In the genomic region with DNA sequence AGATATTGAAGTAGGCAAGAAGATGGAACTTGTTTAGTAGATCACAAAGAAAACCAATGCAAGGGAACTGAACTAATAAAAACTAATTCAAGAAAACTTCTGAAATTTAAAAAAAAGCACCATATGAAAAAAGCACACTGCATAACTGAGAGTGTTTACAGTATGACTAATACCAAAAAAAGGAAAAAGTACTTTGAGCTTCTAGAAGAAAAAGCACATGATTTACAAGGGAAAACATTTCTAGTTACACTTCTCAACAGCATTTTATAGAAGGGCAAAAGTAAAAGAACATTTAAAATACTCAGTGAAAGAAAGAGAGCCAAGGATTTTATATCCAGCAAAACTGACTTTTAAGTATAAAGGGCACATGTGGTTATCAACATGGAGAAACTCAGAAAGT, we compare ENCODE assay signal across 18 cellular contexts.
DNase-seq lines count a peak whose midpoint lies in the region; ATAC-seq, FAIRE-seq and TF ChIP-seq lines count a peak whose summit lies in the region.
"Had no signal": no experiment of that assay in that cellular context is flagged by ENCODE, and none has a peak within 500 bp of the region (broad histone marks: within the 10 kb centered on the region; RNA-seq: fewer than 3 reads in every experiment).

No MANE protein-coding gene starts in this region.

- no peak overlapping the region for H3K4me2 ChIP-seq in K562 (ENCODE audit: insufficient read depth, low read length)

- H3K36me3 ChIP-seq in K562 (ENCODE audit: control insufficient read depth, insufficient read depth, low read length) = no peaks in the 10 kb centered on the region
- H3K36me3 ChIP-seq in heart right ventricle = no peaks in the 10 kb centered on the region
- H3K36me3 ChIP-seq: left ventricle myocardium inferior had no signal

- POLR2A ChIA-PET in AG04449 (lab: Yijun Ruan, JAX) (interaction anchor here (0.8 kb wide), 1 partner anchor 46 kb away, joined by 5 read pairs; no protein-coding TSS in a partner anchor), K562 (lab: Yijun Ruan, JAX) (no interaction called here)

- intact Hi-C loops in K562 (cut with micrococcal nuclease) (no loop called here), heart right ventricle (cut with DNase I) (no loop called here)

- H3K9me1 ChIP-seq in K562 (ENCODE audit: control insufficient read depth, insufficient read depth, low read length) = no peaks in the 10 kb centered on the region

- ATAC-seq in K562 (no peak), heart right ventricle (no peak)
- ATAC-seq: stimulated activated naive CD8-positive, alpha-beta T cell treated with anti-CD3 and anti-CD28 coated beads, Interleukin-15, Interleukin-2, amounts not matched to agents 100 U/mL and 50 U/mL, for 24 hours had no signal

- CTCF ChIA-PET in AG04449 (lab: Yijun Ruan, JAX) (no interaction called here), K562 (lab: Yijun Ruan, JAX; ENCODE audit: low intra/inter-chr PET ratio) (no interaction called here)

- no peaks in the 10 kb centered on the region for H3K4me1 ChIP-seq in K562 (replicated peaks in 1 of 2; ENCODE audit: control insufficient read depth in 2 of 2, insufficient read depth in 2 of 2, low read length in 2 of 2)
- no peaks in the 10 kb centered on the region for H3K4me1 ChIP-seq in heart right ventricle
- H3K4me1 ChIP-seq: left ventricle myocardium inferior had no signal

- no peak for TF ChIP-seq POLR2A in K562 (conservative IDR thresholded peaks at IDR 0.05)

- H3K27me3 ChIP-seq in K562 (ENCODE audit: control insufficient read depth in 2 of 2, insufficient read depth in 2 of 2, low read length in 2 of 2) = no peaks in the 10 kb centered on the region
- no peaks in the 10 kb centered on the region for H3K27me3 ChIP-seq in heart right ventricle

- H4K20me1 ChIP-seq in K562 (replicated peaks; ENCODE audit: control insufficient read depth, insufficient read depth, low read length) = no peaks in the 10 kb centered on the region

- TF ChIP-seq EP300 in K562 (IDR thresholded peaks at IDR 0.05; ENCODE audit: low read length) = no peak

- in situ Hi-C loops in K562 (cut with MboI) = no loop called here

- H3K4me3 ChIP-seq in AG04449 (ENCODE audit: low read depth, low read length) (no peak overlapping the region), K562 (no peak overlapping the region), heart right ventricle (no peak overlapping the region)
- H3K4me3 ChIP-seq: left ventricle myocardium inferior had no signal

- DNase-seq in AG04449 (ENCODE audit: low read depth, low spot score) = peak; percentile 41
- DNase-seq in HCEC 1CT = peak; percentile 70
- DNase-seq in K562 (ENCODE audit: extremely low read depth in 1 of 4, low spot score in 3 of 4) = no peak
- peak; percentile 14 for DNase-seq in foreskin melanocyte
- no peak for DNase-seq in HPDE6-E6E7 (ENCODE audit: extremely low spot score)
- no peak for DNase-seq in activated T-cell treated with anti-CD3 and anti-CD28 coated beads for 4 hours
- no peak for DNase-seq in UCSD-AML1 (lab: John Stamatoyannopoulos, UW; ENCODE audit: unreplicated experiment)
- DNase-seq in heart right ventricle = no peak
- DNase-seq: activated T-cell treated with anti-CD3 and anti-CD28 coated beads, Interleukin-2, amount 50 U/mL, for 48 hours; Calu3; left ventricle myocardium inferior; MM.1S; NCI-H187; NCI-H510A; stimulated activated CD4-positive, alpha-beta T cell treated with anti-CD3 and anti-CD28 coated beads, Interleukin-12 subunit alpha, Interleukin-12 subunit beta, amount 100 ng/mL, for 4 hours; stimulated activated naive CD8-positive, alpha-beta T cell treated with anti-CD3 and anti-CD28 coated beads, Interleukin-15, Interleukin-2, amounts not matched to agents 100 U/mL and 50 U/mL, for 24 hours had no signal

- H3K9me3 ChIP-seq in K562 (replicated peaks; ENCODE audit: control insufficient read depth, insufficient read depth, low read depth, low read length) = no peaks in the 10 kb centered on the region
- peaks cover 0 to 19% (median 0%) of the 10 kb centered on the region in 11 donors for H3K9me3 ChIP-seq in heart right ventricle

- no peak for TF ChIP-seq RAD21 in K562 (CRISPR knock-in tag; conservative IDR thresholded peaks at IDR 0.05 in 1 of 2, IDR thresholded peaks at IDR 0.05 in 1 of 2)

- H3K79me2 ChIP-seq in K562 (ENCODE audit: control insufficient read depth, insufficient read depth, low read length) = no peaks in the 10 kb centered on the region

- H3K27ac ChIP-seq in K562 (ENCODE audit: extremely low read depth, low read depth, low read length) (no peak overlapping the region), heart right ventricle (no peak overlapping the region)
- H3K27ac ChIP-seq: epithelial cell of prostate, left ventricle myocardium inferior had no signal

- no peak for TF ChIP-seq CTCF in AG04449 (IDR thresholded peaks at IDR 0.05; ENCODE audit: insufficient read depth, low read length, missing control alignments)
- no peak for TF ChIP-seq CTCF in K562 (IDR thresholded peaks at IDR 0.05 in 2 of 3, conservative IDR thresholded peaks at IDR 0.05 in 1 of 3; ENCODE audit: insufficient read depth in 2 of 3, low read depth in 1 of 3, low read length in 3 of 3)
- no peak for TF ChIP-seq CTCF in heart right ventricle (IDR thresholded peaks at IDR 0.05)

- BruUV-seq in K562 (replicated peaks; lab: Mats Ljungman, UMichigan) = no TSS peak

- H2AFZ ChIP-seq in K562 (ENCODE audit: low read depth, low read length) = no peak overlapping the region

- FAIRE-seq in K562 (lab: Jason Lieb, UNC) = no peak
- FAIRE-seq: colon had no signal

- no peak overlapping the region for H3K9ac ChIP-seq in K562 (ENCODE audit: insufficient read depth in 1 of 2, low read depth in 2 of 2, low read length in 2 of 2)

TF ChIP-seq in K562, 482 proteins besides CTCF, POLR2A, EP300 and RAD21:
- TF ChIP-seq ZFP1 (CRISPR knock-in tag; IDR thresholded peaks at IDR 0.05) = peak; percentile 77
- TF ChIP-seq, protein P1, sequence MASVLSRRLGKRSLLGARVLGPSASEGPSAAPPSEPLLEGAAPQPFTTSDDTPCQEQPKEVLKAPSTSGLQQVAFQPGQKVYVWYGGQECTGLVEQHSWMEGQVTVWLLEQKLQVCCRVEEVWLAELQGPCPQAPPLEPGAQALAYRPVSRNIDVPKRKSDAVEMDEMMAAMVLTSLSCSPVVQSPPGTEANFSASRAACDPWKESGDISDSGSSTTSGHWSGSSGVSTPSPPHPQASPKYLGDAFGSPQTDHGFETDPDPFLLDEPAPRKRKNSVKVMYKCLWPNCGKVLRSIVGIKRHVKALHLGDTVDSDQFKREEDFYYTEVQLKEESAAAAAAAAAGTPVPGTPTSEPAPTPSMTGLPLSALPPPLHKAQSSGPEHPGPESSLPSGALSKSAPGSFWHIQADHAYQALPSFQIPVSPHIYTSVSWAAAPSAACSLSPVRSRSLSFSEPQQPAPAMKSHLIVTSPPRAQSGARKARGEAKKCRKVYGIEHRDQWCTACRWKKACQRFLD (CRISPR knock-in tag; IDR thresholded peaks at IDR 0.05) = no peak

Comparison
In these comparisons a context has a peak if more than half of its experiments do, and no peak if none do; other contexts are left out.
1. DNase-seq: peak in AG04449 (single experiment), HCEC 1CT (single experiment) and foreskin melanocyte (single experiment); none in K562 (0 of 4), HPDE6-E6E7 (single experiment), activated T-cell treated with anti-CD3 and anti-CD28 coated beads for 4 hours (single experiment), UCSD-AML1 (single experiment) and heart right ventricle (0 of 2).